8 cellular contexts compared by ENCODE assay signal in the genomic region with DNA sequence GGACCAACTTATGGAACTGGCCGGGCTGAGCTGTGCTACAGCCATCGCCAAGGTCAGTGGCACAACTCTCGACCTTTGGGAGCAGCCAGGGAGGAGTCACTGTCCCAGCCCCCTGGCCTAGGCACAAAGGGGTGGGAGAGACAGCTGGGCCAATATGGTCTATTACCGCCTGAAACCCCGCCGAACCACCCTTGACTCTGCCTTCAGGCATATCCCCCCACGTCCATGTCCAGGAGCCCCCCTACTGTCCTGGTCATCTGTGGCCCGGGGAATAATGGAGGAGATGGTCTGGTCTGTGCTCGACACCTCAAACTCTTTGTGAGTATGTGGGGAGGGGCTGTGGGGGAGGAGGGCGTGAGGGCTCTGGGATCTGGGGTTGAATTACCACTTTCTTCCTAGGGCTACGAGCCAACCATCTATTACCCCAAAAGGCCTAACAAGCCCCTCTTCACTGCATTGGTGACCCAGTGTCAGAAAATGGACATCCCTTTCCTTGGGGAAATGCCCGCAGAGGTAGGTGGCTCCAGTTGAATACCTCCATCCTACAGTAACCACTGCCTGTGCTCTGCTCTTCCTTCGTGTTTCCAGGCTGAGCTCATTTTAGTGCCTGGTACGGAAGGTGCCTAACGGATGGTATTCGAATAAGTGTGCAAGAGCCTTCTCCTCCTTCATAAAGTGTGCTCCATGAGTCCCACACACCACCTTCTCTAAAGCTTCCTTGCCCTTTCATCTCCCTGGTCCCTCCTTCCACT. TPM values are rescaled to one million over a fixed set of nuclear protein-coding genes. Genes with fewer than 3 reads are reported as not detected.
DNase-seq lines count a peak whose midpoint lies in the region; ATAC-seq and TF ChIP-seq lines count a peak whose summit lies in the region.

No MANE protein-coding gene starts in this region.

- H3K27ac Mint-ChIP-seq in CD14-positive monocyte: peak overlapping the region in 3 of 7 donors; percentile 11 to 84 (median 63)
- peak overlapping the region; percentile 42 to 64 for H3K27ac Mint-ChIP-seq in natural killer cell treated with Interleukin-12 subunit alpha and Interleukin-12 subunit beta and Interleukin-15 and Interleukin-18, amount 100 ng/mL, for 72 hours

- DNase-seq in CD14-positive monocyte (ENCODE audit: low spot score): no peak
- peak; percentile 37 for DNase-seq in NAMALWA (ENCODE audit: low spot score)
- DNase-seq in dorsolateral prefrontal cortex: no peak
- no peak for DNase-seq in natural killer cell treated with Interleukin-12 subunit alpha and Interleukin-12 subunit beta and Interleukin-15 and Interleukin-18, amount 100 ng/mL, for 72 hours (ENCODE audit: low spot score)
- DNase-seq in NCI-H1092 treated with DMSO at 0.1 percent for 48 hours (lab: John Stamatoyannopoulos, UW): no peak
- DNase-seq in NCI-H187 treated with DMSO at 0.1 percent for 48 hours (lab: John Stamatoyannopoulos, UW): no peak
- no peak for DNase-seq in omental fat pad (ENCODE audit: low spot score)

- peak overlapping the region; percentile 82 to 90 for H3K4me3 Mint-ChIP-seq in CD14-positive monocyte
- H3K4me3 Mint-ChIP-seq in natural killer cell treated with Interleukin-12 subunit alpha and Interleukin-12 subunit beta and Interleukin-15 and Interleukin-18, amount 100 ng/mL, for 72 hours: peak overlapping the region; percentile 75

- H3K4me1 Mint-ChIP-seq in CD14-positive monocyte: peaks cover 17% of the 10 kb centered on the region
- H3K4me1 Mint-ChIP-seq in natural killer cell treated with Interleukin-12 subunit alpha and Interleukin-12 subunit beta and Interleukin-15 and Interleukin-18, amount 100 ng/mL, for 72 hours (ENCODE audit: low read depth in 2 of 2): peaks cover 16 to 22% of the 10 kb centered on the region in 2 donors

- H3K27me3 Mint-ChIP-seq in CD14-positive monocyte (ENCODE audit: low read depth in 3 of 3): peaks cover 0 to 2% (median 0%) of the 10 kb centered on the region in 3 donors
- no peaks in the 10 kb centered on the region for H3K27me3 Mint-ChIP-seq in natural killer cell treated with Interleukin-12 subunit alpha and Interleukin-12 subunit beta and Interleukin-15 and Interleukin-18, amount 100 ng/mL, for 72 hours

- H3K27me3 ChIP-seq in dorsolateral prefrontal cortex: no peaks in the 10 kb centered on the region

- H3K36me3 Mint-ChIP-seq in CD14-positive monocyte: peaks cover 33 to 35% of the 10 kb centered on the region in 2 donors
- H3K36me3 Mint-ChIP-seq in natural killer cell treated with Interleukin-12 subunit alpha and Interleukin-12 subunit beta and Interleukin-15 and Interleukin-18, amount 100 ng/mL, for 72 hours: peaks cover 18% of the 10 kb centered on the region

- TF ChIP-seq CTCF in CD14-positive monocyte (IDR thresholded peaks at IDR 0.05) (no peak), dorsolateral prefrontal cortex (IDR thresholded peaks at IDR 0.05 in 54 of 56, conservative IDR thresholded peaks at IDR 0.05 in 2 of 56; ENCODE audit: low read depth in 1 of 56, partially characterized antibody in 56 of 56) (no peak), omental fat pad (IDR thresholded peaks at IDR 0.05) (no peak)

- peak overlapping the region in 58 of 59 donors; percentile 51 to 95 (median 88) for H3K27ac ChIP-seq in dorsolateral prefrontal cortex

- peak overlapping the region; percentile 54 to 97 (median 85) for H3K4me3 ChIP-seq in dorsolateral prefrontal cortex

- intact Hi-C loops in CD14-positive monocyte (cut with micrococcal nuclease): no loop called here
- intact Hi-C loops in dorsolateral prefrontal cortex (cut with DNase I): loop anchor here in 1 of 2 donors (5.0 kb wide), 1 partner anchor 65 kb away; no protein-coding TSS in a partner anchor

- ATAC-seq in natural killer cell treated with Interleukin-12 subunit alpha and Interleukin-12 subunit beta and Interleukin-15 and Interleukin-18, amount 100 ng/mL, for 72 hours: no peak
- ATAC-seq in GM21526 (IDR thresholded peaks at IDR 0.05; ENCODE audit: low FRiP score, unreplicated experiment): no peak
- ATAC-seq in omental fat pad (ENCODE audit: low FRiP score): no peak

- no peaks in the 10 kb centered on the region for H3K9me3 Mint-ChIP-seq in CD14-positive monocyte
- H3K9me3 Mint-ChIP-seq in natural killer cell treated with Interleukin-12 subunit alpha and Interleukin-12 subunit beta and Interleukin-15 and Interleukin-18, amount 100 ng/mL, for 72 hours: no peaks in the 10 kb centered on the region

RNA-seq across cellular contexts. Expression of gene NAXE, which starts 0.8 kb away (rescaled TPM):
- polyA plus RNA-seq in CD14-positive monocyte: 10 to 100 TPM; 54.9 to 81.7 TPM
- total RNA-seq in dorsolateral prefrontal cortex (100 to 1,000 TPM in 16 of 120 experiments, 10 to 100 TPM in 104; 61.2 to 124 (median 88.4) TPM), omental fat pad (10 to 100 TPM; 49.4 to 71.5 (median 58.9) TPM)
- total RNA-seq in natural killer cell treated with Interleukin-12 subunit alpha and Interleukin-12 subunit beta and Interleukin-15 and Interleukin-18, amount 100 ng/mL, for 72 hours: 10 to 100 TPM; 54.0 to 67.5 TPM

RNA-seq across cellular contexts. Expression of gene GPATCH4, which starts 8.9 kb away (rescaled TPM):
- polyA plus RNA-seq in CD14-positive monocyte: 1 to 10 TPM; 2.6 to 5.3 TPM
- 10 to 100 TPM; 15.8 to 40.9 (median 28.2) TPM for total RNA-seq in dorsolateral prefrontal cortex
- 100 to 1,000 TPM in 1 of 2 donors, 10 to 100 TPM in 1; 47.9 to 135 TPM for total RNA-seq in natural killer cell treated with Interleukin-12 subunit alpha and Interleukin-12 subunit beta and Interleukin-15 and Interleukin-18, amount 100 ng/mL, for 72 hours
- 10 to 100 TPM; 30.2 to 77.5 (median 35.5) TPM for total RNA-seq in omental fat pad

RNA-seq across cellular contexts. Expression of gene TTC24, which starts 12.8 kb away (rescaled TPM):
- under 1 TPM in 1 of 2 donors, not detected in 1; 0.14 TPM for polyA plus RNA-seq in CD14-positive monocyte
- total RNA-seq in dorsolateral prefrontal cortex: 1 to 10 TPM in 24 of 120 experiments, under 1 TPM in 50, not detected in 46; 0.25 to 2.5 (median 0.77) TPM
- total RNA-seq in natural killer cell treated with Interleukin-12 subunit alpha and Interleukin-12 subunit beta and Interleukin-15 and Interleukin-18, amount 100 ng/mL, for 72 hours: 1 to 10 TPM; 1.8 to 2.2 TPM
- not detected for total RNA-seq in omental fat pad

RNA-seq across cellular contexts. Expression of gene IQGAP3, which starts 20.0 kb away (rescaled TPM):
- polyA plus RNA-seq in CD14-positive monocyte: under 1 TPM in 1 of 2 donors, not detected in 1; 0.03 TPM
- 1 to 10 TPM in 89 of 120 experiments, under 1 TPM in 31; 0.20 to 4.4 (median 1.4) TPM for total RNA-seq in dorsolateral prefrontal cortex
- 1 to 10 TPM; 3.4 to 6.4 TPM for total RNA-seq in natural killer cell treated with Interleukin-12 subunit alpha and Interleukin-12 subunit beta and Interleukin-15 and Interleukin-18, amount 100 ng/mL, for 72 hours
- 1 to 10 TPM in 1 of 4 donors, under 1 TPM in 3; 0.16 to 4.2 (median 0.23) TPM for total RNA-seq in omental fat pad

RNA-seq across cellular contexts. Expression of gene HAPLN2, which starts 26.9 kb away (rescaled TPM):
- not detected for polyA plus RNA-seq in CD14-positive monocyte
- total RNA-seq in dorsolateral prefrontal cortex (100 to 1,000 TPM in 85 of 120 experiments, 10 to 100 TPM in 35; 30.2 to 650 (median 143) TPM), omental fat pad (1 to 10 TPM in 1 of 4 donors, not detected in 3; 2.8 TPM)
- not detected for total RNA-seq in natural killer cell treated with Interleukin-12 subunit alpha and Interleukin-12 subunit beta and Interleukin-15 and Interleukin-18, amount 100 ng/mL, for 72 hours
